1 cellular context compared by ENCODE assay signal in genomic region chr11:46290598-46291309, GRCh38.
TF ChIP-seq lines count a peak whose summit lies in the region.

No MANE protein-coding gene starts in this region.

TF ChIP-seq in HEK293, 187 proteins besides CTCF, POLR2A, EP300 and RAD21 (continued from another document):
- TF ChIP-seq ZNF488 (tag by site-specific recombination; IDR thresholded peaks at IDR 0.05): no peak
